Comparison of ENCODE assay signal across 22 cellular contexts in genomic region chr6:128659878-128660622, GRCh38.
DNase-seq lines count a peak whose midpoint lies in the region; ATAC-seq and TF ChIP-seq lines count a peak whose summit lies in the region.
"Had no signal": no experiment of that assay in that cellular context is flagged by ENCODE, and none has a peak within 500 bp of the region (broad histone marks: within the 10 kb centered on the region; RNA-seq: fewer than 3 reads in every experiment).

No MANE protein-coding gene starts in this region.

- WGBS in tibial nerve, 2 donors, result 83 to 88% methylated on average over 5 of the region's 5 CpGs

- CTCF ChIA-PET in activated CD4-positive, alpha-beta T cell treated with anti-CD3 and anti-CD28 coated beads for 36 hours (lab: Charles Lee), result no interaction called here

- no peak overlapping the region for H3K27ac ChIP-seq in tibial nerve
- H3K27ac ChIP-seq: SK-N-MC, upper lobe of right lung, VCaP had no signal

- peaks cover 2% of the 10 kb centered on the region for H3K9me3 Mint-ChIP-seq in activated CD4-positive, alpha-beta T cell treated with anti-CD3 and anti-CD28 coated beads for 36 hours (ENCODE audit: low read depth)

- no peaks in the 10 kb centered on the region for H3K36me3 Mint-ChIP-seq in activated CD4-positive, alpha-beta T cell treated with anti-CD3 and anti-CD28 coated beads for 36 hours (ENCODE audit: low read depth)
- H3K36me3 Mint-ChIP-seq: memory B cell, naive B cell had no signal

- no peaks in the 10 kb centered on the region for H3K27me3 ChIP-seq in tibial nerve
- H3K27me3 ChIP-seq: BE2C, upper lobe of right lung had no signal

- H3K27me3 Mint-ChIP-seq in activated CD4-positive, alpha-beta T cell treated with anti-CD3 and anti-CD28 coated beads for 36 hours, result peaks cover 12% of the 10 kb centered on the region
- H3K27me3 Mint-ChIP-seq: memory B cell, naive B cell had no signal

- no peak overlapping the region for H3K4me3 Mint-ChIP-seq in activated CD4-positive, alpha-beta T cell treated with anti-CD3 and anti-CD28 coated beads for 36 hours
- H3K4me3 Mint-ChIP-seq: activated CD4-positive, alpha-beta T cell treated with anti-CD3 and anti-CD28 coated beads, Interleukin-2, amount 10 ng/mL, durations not matched to agents 7 days and 5 days; memory B cell; naive B cell had no signal

- ATAC-seq in activated CD4-positive, alpha-beta T cell treated with anti-CD3 and anti-CD28 coated beads for 36 hours, result no peak
- ATAC-seq: upper lobe of right lung had no signal

- H3K4me1 Mint-ChIP-seq in activated CD4-positive, alpha-beta T cell treated with anti-CD3 and anti-CD28 coated beads for 36 hours, result peaks cover 37% of the 10 kb centered on the region
- H3K4me1 Mint-ChIP-seq: memory B cell, naive B cell had no signal

- H3K4me1 ChIP-seq in tibial nerve, result no peaks in the 10 kb centered on the region
- H3K4me1 ChIP-seq: BE2C, upper lobe of right lung had no signal

- DNase-seq in activated CD4-positive, alpha-beta T cell treated with anti-CD3 and anti-CD28 coated beads for 36 hours, result no peak
- DNase-seq in activated CD4-positive, alpha-beta T cell treated with anti-CD3 and anti-CD28 coated beads, Interleukin-2, amount 50 U/mL, for 4 hours, result no peak
- DNase-seq in NCI-H146 treated with DMSO at 0.1 percent for 48 hours (lab: John Stamatoyannopoulos, UW; ENCODE audit: unreplicated experiment) (peak; percentile 28), amniotic epithelial cell (ENCODE audit: low read depth) (peak; percentile 39), kidney tubule cell (ENCODE audit: low spot score) (peak; percentile 15), AML-193 (lab: John Stamatoyannopoulos, UW) (no peak), tibial nerve (ENCODE audit: low spot score in 2 of 2) (no peak)
- DNase-seq in activated CD8-positive, alpha-beta memory T cell treated with anti-CD3 and anti-CD28 coated beads, Interleukin-2, amount 50 U/mL, for 4 hours, result no peak
- DNase-seq: activated CD4-positive, alpha-beta T cell treated with anti-CD3 and anti-CD28 coated beads, Interleukin-2, amount 10 ng/mL, durations not matched to agents 7 days and 5 days; activated CD8-positive, alpha-beta memory T cell treated with anti-CD3 and anti-CD28 coated beads, Interleukin-2, amount 50 U/mL, for 48 hours; BE2C; cerebellar nuclear complex; COR-L47; erythroblast; kidney; naive B cell; NCI-H2029; nucleus accumbens; upper lobe of right lung had no signal

- peak overlapping the region; percentile 9 for H3K27ac Mint-ChIP-seq in activated CD4-positive, alpha-beta T cell treated with anti-CD3 and anti-CD28 coated beads for 36 hours
- H3K27ac Mint-ChIP-seq: activated CD4-positive, alpha-beta T cell treated with anti-CD3 and anti-CD28 coated beads, Interleukin-2, amount 10 ng/mL, durations not matched to agents 7 days and 5 days; memory B cell; naive B cell had no signal

- TF ChIP-seq EP300 in tibial nerve (IDR thresholded peaks at IDR 0.05), result no peak

- intact Hi-C loops in activated CD4-positive, alpha-beta T cell treated with anti-CD3 and anti-CD28 coated beads for 36 hours (cut with DNase I, micrococcal nuclease), result loop anchor here in 1 of 2 experiments (5.0 to 10.0 kb wide), 5 partner anchors 688 to 1235 kb away; partner anchors contain the start of gene C6orf58

- H3K36me3 ChIP-seq in tibial nerve, result no peaks in the 10 kb centered on the region
- H3K36me3 ChIP-seq: BE2C, upper lobe of right lung had no signal

- no peak for TF ChIP-seq CTCF in tibial nerve (IDR thresholded peaks at IDR 0.05)

- H3K4me3 ChIP-seq in tibial nerve, result no peak overlapping the region
- H3K4me3 ChIP-seq: SK-N-MC, upper lobe of right lung had no signal

- H3K9me3 ChIP-seq in tibial nerve, result no peaks in the 10 kb centered on the region
- H3K9me3 ChIP-seq: BE2C, upper lobe of right lung had no signal

- POLR2A ChIA-PET in activated CD4-positive, alpha-beta T cell treated with anti-CD3 and anti-CD28 coated beads for 36 hours (lab: Charles Lee), result no interaction called here

- TF ChIP-seq POLR2A in tibial nerve (IDR thresholded peaks at IDR 0.05), result no peak

Comparison
In these comparisons a context has a peak if more than half of its experiments do, and no peak if none do; other contexts are left out.
1. DNase-seq: peak in NCI-H146 treated with DMSO at 0.1 percent for 48 hours (single experiment), amniotic epithelial cell (single experiment) and kidney tubule cell (single experiment); none in activated CD4-positive, alpha-beta T cell treated with anti-CD3 and anti-CD28 coated beads for 36 hours (single experiment), activated CD4-positive, alpha-beta T cell treated with anti-CD3 and anti-CD28 coated beads, Interleukin-2, amount 50 U/mL, for 4 hours (0 of 2), AML-193 (0 of 2), tibial nerve (0 of 2) and activated CD8-positive, alpha-beta memory T cell treated with anti-CD3 and anti-CD28 coated beads, Interleukin-2, amount 50 U/mL, for 4 hours (single experiment).